ENCODE assay signal across 14 cellular contexts in the genomic region with DNA sequence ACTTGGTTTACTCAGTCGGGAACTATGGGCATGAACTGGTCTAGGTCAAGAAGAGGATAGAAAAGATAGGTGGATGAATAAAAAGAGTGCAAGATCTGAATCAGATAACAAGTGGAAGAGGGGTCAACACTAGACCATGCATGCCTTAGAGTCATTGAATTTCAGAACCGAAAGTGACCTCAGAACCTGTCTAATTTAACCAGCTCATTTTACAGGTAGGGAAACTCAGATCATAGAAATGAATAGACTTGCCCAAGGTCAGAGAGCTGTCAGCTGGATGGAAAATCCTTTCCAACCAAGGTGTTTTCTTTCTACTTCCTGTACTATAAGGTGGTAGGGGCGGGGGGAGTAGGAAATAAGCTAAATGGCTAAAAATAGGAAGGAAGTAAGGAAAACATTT.
"Had no signal": no experiment of that assay in that cellular context is flagged by ENCODE, and none has a peak within 500 bp of the region (broad histone marks: within the 10 kb centered on the region; RNA-seq: fewer than 3 reads in every experiment).

No MANE protein-coding gene starts in this region.

- H3K27me3 Mint-ChIP-seq: stimulated activated naive CD8-positive, alpha-beta T cell treated with anti-CD3 and anti-CD28 coated beads, Interleukin-15, amount 100 ng/mL, for 72 hours had no signal

- H3K4me1 Mint-ChIP-seq: stimulated activated naive CD8-positive, alpha-beta T cell treated with anti-CD3 and anti-CD28 coated beads, Interleukin-15, amount 100 ng/mL, for 72 hours had no signal

- H3K27me3 ChIP-seq: breast epithelium, hepatocyte, testis had no signal

- H3K27ac Mint-ChIP-seq: activated naive CD8-positive, alpha-beta T cell treated with anti-CD3 and anti-CD28 coated beads for 36 hours; stimulated activated naive CD8-positive, alpha-beta T cell treated with anti-CD3 and anti-CD28 coated beads, Interleukin-15, amount 100 ng/mL, for 72 hours had no signal

- H3K36me3 Mint-ChIP-seq: activated naive CD8-positive, alpha-beta T cell treated with anti-CD3 and anti-CD28 coated beads for 36 hours had no signal

- H3K27ac ChIP-seq: breast epithelium, hepatocyte, parathyroid adenoma, testis had no signal

- H3K4me3 ChIP-seq: breast epithelium, hepatocyte, testis had no signal

- H3K9me3 ChIP-seq: breast epithelium, testis had no signal

- H3K9me3 Mint-ChIP-seq: activated naive CD8-positive, alpha-beta T cell treated with anti-CD3 and anti-CD28 coated beads for 36 hours; neural crest cell had no signal

- ATAC-seq: stimulated activated naive CD8-positive, alpha-beta T cell treated with anti-CD3 and anti-CD28 coated beads, Interleukin-15, amount 100 ng/mL, for 72 hours had no signal

- DNase-seq: activated CD4-positive, alpha-beta T cell treated with anti-CD3 and anti-CD28 coated beads, Interleukin-2, amount 50 U/mL, for 48 hours; activated gamma-delta T cell treated with Interleukin-2 at 50 U/mL for 16 hours; activated naive CD8-positive, alpha-beta T cell treated with anti-CD3 and anti-CD28 coated beads for 36 hours; activated T-cell treated with anti-CD3 and anti-CD28 coated beads, Interleukin-2, amount 50 U/mL, for 48 hours; dermis blood vessel endothelial cell; kidney glomerular epithelial cell; retina; stimulated activated CD4-positive, alpha-beta T cell treated with anti-CD3 and anti-CD28 coated beads, Interleukin-4, amount 100 ng/mL, for 1 hour; stimulated activated naive CD8-positive, alpha-beta T cell treated with anti-CD3 and anti-CD28 coated beads, Interleukin-15, amount 100 ng/mL, for 72 hours; testis had no signal

- H3K4me1 ChIP-seq: breast epithelium, parathyroid adenoma, testis had no signal

- H3K36me3 ChIP-seq: breast epithelium had no signal

- H3K4me3 Mint-ChIP-seq: activated naive CD8-positive, alpha-beta T cell treated with anti-CD3 and anti-CD28 coated beads for 36 hours; neural crest cell; stimulated activated naive CD8-positive, alpha-beta T cell treated with anti-CD3 and anti-CD28 coated beads, Interleukin-15, amount 100 ng/mL, for 72 hours had no signal
